In genomic region chr3:170232266-170232665, GRCh38 we compare ENCODE assay signal across 25 cellular contexts. TPM values are rescaled to one million over a fixed set of nuclear protein-coding genes. Genes with fewer than 3 reads are reported as not detected.
DNase-seq lines count a peak whose midpoint lies in the region; ATAC-seq, FAIRE-seq and TF ChIP-seq lines count a peak whose summit lies in the region.
"Had no signal": no experiment of that assay in that cellular context is flagged by ENCODE, and none has a peak within 500 bp of the region (broad histone marks: within the 10 kb centered on the region; RNA-seq: fewer than 3 reads in every experiment).

No MANE protein-coding gene starts in this region.

- DNase-seq in GM12891 (ENCODE audit: insufficient read length, low spot score) (no peak), fibroblast of the aortic adventitia (ENCODE audit: low read depth) (peak; percentile 62), epidermal melanocyte (ENCODE audit: insufficient read length, low spot score) (no peak)
- DNase-seq in stimulated activated naive B cell treated with anti-CD40 and anti-IgM and Interleukin-4, amounts not matched to agents 10 μg/mL and 1 μg/mL and 100 μg/mL, for 72 hours, result no peak
- DNase-seq in activated CD4-positive, alpha-beta T cell treated with anti-CD3 and anti-CD28 coated beads, Interleukin-2, amount 10 ng/mL, durations not matched to agents 7 days and 5 days, result no peak
- DNase-seq in activated T-cell treated with anti-CD3 and anti-CD28 coated beads, Interleukin-2, amount 50 U/mL, for 1 hour, result no peak
- DNase-seq: activated CD4-positive, alpha-beta T cell treated with anti-CD3 and anti-CD28 coated beads, Interleukin-2, amount 50 U/mL, for 1 hour; aorta; caudate nucleus; CD4-positive, CD25-positive, alpha-beta regulatory T cell; esophagus squamous epithelium; left ventricle myocardium superior; natural killer cell; NCI-H2081; NCI-H2227 treated with DMSO at 0.1 percent for 48 hours; retina; substantia nigra; T1000; WERI-Rb-1 had no signal

- no peak overlapping the region for H3K4me3 Mint-ChIP-seq in stimulated activated naive B cell treated with anti-CD40 and anti-IgM and Interleukin-4, amounts not matched to agents 10 μg/mL and 1 μg/mL and 100 μg/mL, for 72 hours
- no peak overlapping the region for H3K4me3 Mint-ChIP-seq in activated CD4-positive, alpha-beta T cell treated with anti-CD3 and anti-CD28 coated beads, Interleukin-2, amount 10 ng/mL, durations not matched to agents 7 days and 5 days
- H3K4me3 Mint-ChIP-seq: activated naive CD4-positive, alpha-beta T cell treated with anti-CD3 and anti-CD28 coated beads, Interleukin-2, amount 50 U/mL, for 24 hours; activated T-helper 1 cell treated with anti-CD3 and anti-CD28 coated beads, Interleukin-12 subunit alpha, Interleukin-12 subunit beta, Interleukin-2, Interleukin-4 antibody, amounts not matched to agents 30 ng/mL and 10 ng/mL and 1 ng/mL, durations not matched to agents 14 hours and 24 hours and 36 hours; CD4-positive, CD25-positive, alpha-beta regulatory T cell; natural killer cell had no signal

- no peak overlapping the region for H2AFZ ChIP-seq in OCI-LY1 (ENCODE audit: low read length)

- peak overlapping the region; percentile 41; the same call in 1 of the 2 replicates for H3K4me2 ChIP-seq in OCI-LY1 (ENCODE audit: low read length)

- CTCF ChIA-PET in activated CD4-positive, alpha-beta T cell treated with anti-CD3 and anti-CD28 coated beads, Interleukin-2, amount 10 ng/mL, durations not matched to agents 7 days and 5 days (lab: Charles Lee), result interaction anchor here (2.6 kb wide), 1 partner anchor 10 kb away, joined by 7 read pairs; the partner anchor contains the start of gene PRKCI

- TF ChIP-seq CTCF in OCI-LY1 (IDR thresholded peaks at IDR 0.05; ENCODE audit: low read length) (no peak), fibroblast of the aortic adventitia (IDR thresholded peaks at IDR 0.05; ENCODE audit: insufficient read depth, low read length) (no peak)

- no peaks in the 10 kb centered on the region for H4K20me1 ChIP-seq in OCI-LY1 (ENCODE audit: insufficient read depth, low read length)

- H3K27me3 ChIP-seq in OCI-LY1 (ENCODE audit: insufficient read depth, low read length), result no peaks in the 10 kb centered on the region
- H3K27me3 ChIP-seq: esophagus squamous epithelium had no signal

- no peaks in the 10 kb centered on the region for H3K36me3 ChIP-seq in OCI-LY1 (ENCODE audit: insufficient read depth, low read length)

- POLR2A ChIA-PET in activated CD4-positive, alpha-beta T cell treated with anti-CD3 and anti-CD28 coated beads, Interleukin-2, amount 10 ng/mL, durations not matched to agents 7 days and 5 days (lab: Charles Lee), result no interaction called here

- H3K4me3 ChIP-seq in OCI-LY1 (ENCODE audit: low read depth, low read length, poor library complexity, severe bottlenecking) (no peak overlapping the region), fibroblast of the aortic adventitia (ENCODE audit: low read depth, low read length) (no peak overlapping the region)
- H3K4me3 ChIP-seq: esophagus squamous epithelium, K562 had no signal

- peaks cover 9 to 11% of the 10 kb centered on the region in 2 donors for H3K36me3 Mint-ChIP-seq in stimulated activated naive B cell treated with anti-CD40 and anti-IgM and Interleukin-4, amounts not matched to agents 10 μg/mL and 1 μg/mL and 100 μg/mL, for 72 hours
- peaks cover 7% of the 10 kb centered on the region for H3K36me3 Mint-ChIP-seq in activated CD4-positive, alpha-beta T cell treated with anti-CD3 and anti-CD28 coated beads, Interleukin-2, amount 10 ng/mL, durations not matched to agents 7 days and 5 days (ENCODE audit: low read depth)
- H3K36me3 Mint-ChIP-seq: natural killer cell had no signal

- H3K27ac Mint-ChIP-seq in stimulated activated naive B cell treated with anti-CD40 and anti-IgM and Interleukin-4, amounts not matched to agents 10 μg/mL and 1 μg/mL and 100 μg/mL, for 72 hours, result no peak overlapping the region
- no peak overlapping the region for H3K27ac Mint-ChIP-seq in activated CD4-positive, alpha-beta T cell treated with anti-CD3 and anti-CD28 coated beads, Interleukin-2, amount 10 ng/mL, durations not matched to agents 7 days and 5 days
- H3K27ac Mint-ChIP-seq: activated naive CD4-positive, alpha-beta T cell treated with anti-CD3 and anti-CD28 coated beads, Interleukin-2, amount 50 U/mL, for 24 hours; activated T-helper 1 cell treated with anti-CD3 and anti-CD28 coated beads, Interleukin-12 subunit alpha, Interleukin-12 subunit beta, Interleukin-2, Interleukin-4 antibody, amounts not matched to agents 30 ng/mL and 10 ng/mL and 1 ng/mL, durations not matched to agents 14 hours and 24 hours and 36 hours; CD4-positive, CD25-positive, alpha-beta regulatory T cell; natural killer cell had no signal

- H3K4me1 ChIP-seq in OCI-LY1 (ENCODE audit: insufficient read depth, low read length, severe bottlenecking), result peaks cover 15% of the 10 kb centered on the region

- peak overlapping the region; percentile 31 for H3K27ac ChIP-seq in OCI-LY1 (ENCODE audit: low read depth, low read length, poor library complexity, severe bottlenecking)
- H3K27ac ChIP-seq: esophagus squamous epithelium, WERI-Rb-1 had no signal

- no peaks in the 10 kb centered on the region for H3F3A ChIP-seq in OCI-LY1 (ENCODE audit: insufficient read depth, low read length)

- no peaks in the 10 kb centered on the region for H3K9me3 ChIP-seq in OCI-LY1 (ENCODE audit: low read length)
- H3K9me3 ChIP-seq: esophagus squamous epithelium had no signal

- no peaks in the 10 kb centered on the region for H3K27me3 Mint-ChIP-seq in stimulated activated naive B cell treated with anti-CD40 and anti-IgM and Interleukin-4, amounts not matched to agents 10 μg/mL and 1 μg/mL and 100 μg/mL, for 72 hours
- no peaks in the 10 kb centered on the region for H3K27me3 Mint-ChIP-seq in activated CD4-positive, alpha-beta T cell treated with anti-CD3 and anti-CD28 coated beads, Interleukin-2, amount 10 ng/mL, durations not matched to agents 7 days and 5 days
- H3K27me3 Mint-ChIP-seq: activated naive CD4-positive, alpha-beta T cell treated with anti-CD3 and anti-CD28 coated beads, Interleukin-2, amount 50 U/mL, for 24 hours; CD4-positive, CD25-positive, alpha-beta regulatory T cell had no signal

- H3K9ac ChIP-seq in OCI-LY1 (ENCODE audit: low read length), result no peak overlapping the region; the same call in 1 of the 2 replicates

- H3K4me1 Mint-ChIP-seq in stimulated activated naive B cell treated with anti-CD40 and anti-IgM and Interleukin-4, amounts not matched to agents 10 μg/mL and 1 μg/mL and 100 μg/mL, for 72 hours, result peaks cover 3 to 14% of the 10 kb centered on the region in 2 donors
- H3K4me1 Mint-ChIP-seq in activated CD4-positive, alpha-beta T cell treated with anti-CD3 and anti-CD28 coated beads, Interleukin-2, amount 10 ng/mL, durations not matched to agents 7 days and 5 days, result peaks cover 7% of the 10 kb centered on the region
- H3K4me1 Mint-ChIP-seq: natural killer cell had no signal

- ATAC-seq in stimulated activated naive B cell treated with anti-CD40 and anti-IgM and Interleukin-4, amounts not matched to agents 10 μg/mL and 1 μg/mL and 100 μg/mL, for 72 hours (replicated peaks), result peak; percentile 38 to 69
- ATAC-seq: K562, left ventricle myocardium superior, natural killer cell had no signal

- FAIRE-seq in GM12891 (lab: Jason Lieb, UNC), result peak; percentile 95
- FAIRE-seq: H54, K562, urothelium cell line had no signal

- H3K9me3 Mint-ChIP-seq in stimulated activated naive B cell treated with anti-CD40 and anti-IgM and Interleukin-4, amounts not matched to agents 10 μg/mL and 1 μg/mL and 100 μg/mL, for 72 hours, result no peaks in the 10 kb centered on the region
- H3K9me3 Mint-ChIP-seq in activated CD4-positive, alpha-beta T cell treated with anti-CD3 and anti-CD28 coated beads, Interleukin-2, amount 10 ng/mL, durations not matched to agents 7 days and 5 days, result no peaks in the 10 kb centered on the region
- H3K9me3 Mint-ChIP-seq: activated T-helper 1 cell treated with anti-CD3 and anti-CD28 coated beads, Interleukin-12 subunit alpha, Interleukin-12 subunit beta, Interleukin-2, Interleukin-4 antibody, amounts not matched to agents 30 ng/mL and 10 ng/mL and 1 ng/mL, durations not matched to agents 14 hours and 24 hours and 36 hours; natural killer cell had no signal

- no peaks in the 10 kb centered on the region for H3K9me2 ChIP-seq in OCI-LY1 (ENCODE audit: low read depth, low read length)

- H3K79me2 ChIP-seq in OCI-LY1 (ENCODE audit: insufficient read depth, low read length), result peaks cover 6% of the 10 kb centered on the region; the same call in 1 of the 2 replicates

- no peak for TF ChIP-seq POLR2A in GM12891 (IDR thresholded peaks at IDR 0.05; ENCODE audit: low read depth, low read length)

TF ChIP-seq in GM12891, 5 proteins besides CTCF, POLR2A, EP300 and RAD21:
- no peak for TF ChIP-seq POLR2AphosphoS5 (IDR thresholded peaks at IDR 0.05; ENCODE audit: low read depth, low read length)
- TF ChIP-seq PAX5 (IDR thresholded peaks at IDR 0.05; ENCODE audit: insufficient read depth, low read length, severe bottlenecking), result no peak
- TF ChIP-seq SPI1 (IDR thresholded peaks at IDR 0.05; ENCODE audit: low read depth, low read length), result no peak
- TF ChIP-seq POU2F2 (IDR thresholded peaks at IDR 0.05; ENCODE audit: low read depth, low read length), result no peak
- no peak for TF ChIP-seq TAF1 (IDR thresholded peaks at IDR 0.05; ENCODE audit: low read depth, low read length)
TF ChIP-seq in GM12891: peak in this region for 0.

RNA-seq across cellular contexts. Expression of gene PRKCI, which starts 10.0 kb away (rescaled TPM):
- 3.3 TPM for polyA plus RNA-seq in GM12891 (2012; ENCODE audit: low read depth, missing spikeins)
- total RNA-seq in fibroblast of the aortic adventitia (ENCODE audit: low replicate concordance), result 56.2 and 63.9 TPM in 2 replicates
- 10 to 100 TPM; 24.5 to 26.5 TPM for total RNA-seq in activated CD4-positive, alpha-beta T cell treated with anti-CD3 and anti-CD28 coated beads, Interleukin-2, amount 10 ng/mL, durations not matched to agents 7 days and 5 days

RNA-seq across cellular contexts. Expression of gene PHC3, which starts 50.7 kb away (rescaled TPM):
- polyA plus RNA-seq in GM12891 (2012; ENCODE audit: low read depth, missing spikeins), result 24.6 TPM
- 50.4 and 65.6 TPM in 2 replicates for total RNA-seq in fibroblast of the aortic adventitia (ENCODE audit: low replicate concordance)
- total RNA-seq in activated CD4-positive, alpha-beta T cell treated with anti-CD3 and anti-CD28 coated beads, Interleukin-2, amount 10 ng/mL, durations not matched to agents 7 days and 5 days, result 100 to 1,000 TPM in 1 of 2 experiments, 10 to 100 TPM in 1; 67.5 to 103 TPM
